18 cellular contexts compared by ENCODE assay signal in genomic region chr6:148169701-148170100, GRCh38.
"Had no signal": no experiment of that assay in that cellular context is flagged by ENCODE, and none has a peak within 500 bp of the region (broad histone marks: within the 10 kb centered on the region; RNA-seq: fewer than 3 reads in every experiment).

No MANE protein-coding gene starts in this region.

- DNase-seq: effector memory CD4-positive, alpha-beta T cell; gastrocnemius medialis; immature natural killer cell; kidney; left cardiac atrium; left ventricle myocardium inferior; lower lobe of right lung; midbrain; naive B cell; posterior cingulate gyrus; sigmoid colon; stimulated activated naive CD4-positive, alpha-beta T cell treated with Interleukin-2 at 50 U/mL for 16 hours; trophoblast cell had no signal

- H3K9me3 ChIP-seq: gastrocnemius medialis, left ventricle myocardium inferior, lower lobe of right lung, right atrium auricular region, sigmoid colon had no signal

- H3K4me1 ChIP-seq: gastrocnemius medialis, left ventricle myocardium inferior, lower lobe of right lung, right atrium auricular region, sigmoid colon had no signal

- H3K9me3 Mint-ChIP-seq: memory B cell, naive B cell, nephron had no signal

- H3K27ac ChIP-seq: gastrocnemius medialis, left ventricle myocardium inferior, lower lobe of right lung, right atrium auricular region, sigmoid colon, skin epidermis had no signal

- H3K27ac Mint-ChIP-seq: immature natural killer cell, memory B cell, naive B cell, nephron had no signal

- H3K36me3 Mint-ChIP-seq: immature natural killer cell, memory B cell, naive B cell had no signal

- H3K4me1 Mint-ChIP-seq: immature natural killer cell, memory B cell, naive B cell, nephron had no signal

- H3K4me3 Mint-ChIP-seq: immature natural killer cell, memory B cell, naive B cell, nephron had no signal

- ATAC-seq: esophagus mucosa, gastrocnemius medialis, left cardiac atrium, lower lobe of right lung had no signal

- H3K4me3 ChIP-seq: gastrocnemius medialis, left ventricle myocardium inferior, lower lobe of right lung, right atrium auricular region, sigmoid colon, skin epidermis had no signal

- H3K36me3 ChIP-seq: gastrocnemius medialis, left ventricle myocardium inferior, lower lobe of right lung, right atrium auricular region, sigmoid colon had no signal

- H3K27me3 ChIP-seq: gastrocnemius medialis, right atrium auricular region, sigmoid colon had no signal
